6 cellular contexts compared by ENCODE assay signal in genomic region chr12:56115329-56115728, GRCh38.
DNase-seq lines count a peak whose midpoint lies in the region; ATAC-seq and TF ChIP-seq lines count a peak whose summit lies in the region.

No MANE protein-coding gene starts in this region.

- H3K4me3 ChIP-seq in AG10803 (ENCODE audit: low read length) (peak overlapping the region; percentile 88), iPS DF 6.9 (ENCODE audit: low read length) (peak overlapping the region; percentile 90; the same call in 1 of the 2 replicates)

- no peaks in the 10 kb centered on the region for H3K9me3 ChIP-seq in iPS DF 6.9 (ENCODE audit: control insufficient read depth, insufficient read depth, low read length)

- no peaks in the 10 kb centered on the region for H3K27me3 ChIP-seq in iPS DF 6.9 (ENCODE audit: control insufficient read depth, insufficient read depth, low read length)

- H3K27ac ChIP-seq in iPS DF 6.9 (ENCODE audit: low read length): no peak overlapping the region

- H3K36me3 ChIP-seq in iPS DF 6.9 (ENCODE audit: control insufficient read depth, insufficient read depth, low read length): peaks cover 22% of the 10 kb centered on the region

- no peak for ATAC-seq in HG02938 (IDR thresholded peaks at IDR 0.05; ENCODE audit: unreplicated experiment)
- ATAC-seq in GM21367 (IDR thresholded peaks at IDR 0.05; ENCODE audit: unreplicated experiment): no peak
- no peak for ATAC-seq in HG03571 (IDR thresholded peaks at IDR 0.05; ENCODE audit: unreplicated experiment)

- peaks cover 2% of the 10 kb centered on the region; the same call in 1 of the 2 replicates for H3K4me1 ChIP-seq in iPS DF 6.9 (ENCODE audit: control insufficient read depth, insufficient read depth, low read length)

- no CpG with 5 or more reads among the region's 10 CpGs for WGBS in iPS DF 6.9 (ENCODE audit: insufficient coverage, insufficient read length)

- TF ChIP-seq CTCF in AG10803 (conservative IDR thresholded peaks at IDR 0.05; ENCODE audit: low read length): no peak

- DNase-seq in AG10803 (ENCODE audit: low read depth) (peak; percentile 17), RKO (ENCODE audit: low spot score) (peak; percentile 83), iPS DF 6.9 (ENCODE audit: low read depth, low spot score) (no peak)
